ENCODE assay signal across 7 cellular contexts in the genomic region with DNA sequence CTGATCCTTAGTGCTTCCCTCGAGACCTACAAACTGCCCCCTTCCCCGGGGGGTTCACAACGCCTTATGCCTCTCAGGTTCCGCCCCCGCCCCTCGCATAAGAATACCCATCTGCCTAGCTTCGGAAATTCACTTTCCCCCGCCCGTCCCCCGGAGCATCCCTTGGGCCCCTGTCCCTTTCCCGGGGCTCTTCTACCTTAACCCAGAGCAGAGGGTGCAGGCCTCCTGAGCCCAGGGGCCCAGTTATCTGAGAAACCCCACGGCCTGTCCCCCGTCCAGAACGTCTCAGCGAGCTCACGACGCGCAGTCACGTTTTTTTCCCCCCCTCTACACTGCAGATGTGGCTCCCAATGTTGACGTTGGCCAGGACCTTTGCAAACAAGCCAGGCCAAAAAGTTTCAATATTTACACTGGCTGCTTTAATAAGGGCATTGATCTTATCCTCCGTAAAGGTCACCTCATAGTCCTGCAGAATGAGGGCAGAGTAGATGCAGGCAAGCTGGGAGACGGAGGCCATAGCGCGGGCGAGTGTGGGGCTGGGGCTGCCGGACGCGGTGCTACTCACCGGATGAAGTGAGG.
A peak's percentile ranks its signal among the peaks of the same experiment; 100 is the strongest.
DNase-seq lines count a peak whose midpoint lies in the region; ATAC-seq and TF ChIP-seq lines count a peak whose summit lies in the region.

No MANE protein-coding gene starts in this region.

- TF ChIP-seq CTCF in VCaP (conservative IDR thresholded peaks at IDR 0.05): no peak

- peaks cover 8% of the 10 kb centered on the region; the same call in 1 of the 2 replicates for H3K4me1 ChIP-seq in ES-I3 (ENCODE audit: insufficient read depth, low read length)
- peaks cover 8% of the 10 kb centered on the region for H3K4me1 ChIP-seq in HUES6 (ENCODE audit: control insufficient read depth, insufficient read depth, low read length)

- peak; percentile 27 for DNase-seq in germinal center (ENCODE audit: low spot score)
- DNase-seq in pons (ENCODE audit: low spot score): peak; percentile 2
- DNase-seq in SKM-1 treated with dmso at 0.1 percent for 144 hours (lab: John Stamatoyannopoulos, UW; ENCODE audit: unreplicated experiment): no peak

- H3K9ac ChIP-seq in ES-I3 (ENCODE audit: low read depth, low read length): peak overlapping the region; percentile 69
- peak overlapping the region; percentile 83 for H3K9ac ChIP-seq in HUES6 (ENCODE audit: low read length)

- H3K27ac ChIP-seq in HUES6 (ENCODE audit: low read depth, low read length): peak overlapping the region; percentile 13; the same call in 1 of the 2 replicates
- H3K27ac ChIP-seq in VCaP: peak overlapping the region; percentile 98

- H3K9me3 ChIP-seq in ES-I3 (ENCODE audit: control insufficient read depth, insufficient read depth, low read length) (no peaks in the 10 kb centered on the region), HUES6 (ENCODE audit: control insufficient read depth, insufficient read depth, low read depth, low read length) (no peaks in the 10 kb centered on the region)

- H3K27me3 ChIP-seq in HUES6 (ENCODE audit: control insufficient read depth, insufficient read depth, low read length): no peaks in the 10 kb centered on the region

- H3K36me3 ChIP-seq in ES-I3 (ENCODE audit: insufficient read depth, low read length): no peaks in the 10 kb centered on the region
- H3K36me3 ChIP-seq in HUES6 (ENCODE audit: control insufficient read depth, insufficient read depth, low read length): no peaks in the 10 kb centered on the region

- H3K4me3 ChIP-seq in HUES6 (ENCODE audit: low read depth, low read length): peak overlapping the region; percentile 86

- ATAC-seq in GM21381 (IDR thresholded peaks at IDR 0.05; ENCODE audit: unreplicated experiment): peak; percentile 1
